In genomic region chr2:216626875-216627245, GRCh38 we compare ENCODE assay signal across 19 cellular contexts. TPM values are rescaled to one million over a fixed set of nuclear protein-coding genes. Genes with fewer than 3 reads are reported as not detected.
DNase-seq lines count a peak whose midpoint lies in the region; TF ChIP-seq lines count a peak whose summit lies in the region.
"Had no signal": no experiment of that assay in that cellular context is flagged by ENCODE, and none has a peak within 500 bp of the region (broad histone marks: within the 10 kb centered on the region; RNA-seq: fewer than 3 reads in every experiment).

No MANE protein-coding gene starts in this region.

- H2AFZ ChIP-seq in neural progenitor cell (replicated peaks): no peak overlapping the region
- H2AFZ ChIP-seq: GM23338 had no signal

- H3K4me3 Mint-ChIP-seq in neural progenitor cell: no peak overlapping the region
- H3K4me3 Mint-ChIP-seq: CD4-positive, CD25-positive, alpha-beta regulatory T cell; CD8-positive, alpha-beta T cell; GM23338; H9 had no signal

- peak overlapping the region; percentile 15 for H3K27ac Mint-ChIP-seq in neural progenitor cell
- H3K27ac Mint-ChIP-seq: CD8-positive, alpha-beta T cell; GM23338; H9 had no signal

- H4K20me1 ChIP-seq in neural progenitor cell (ENCODE audit: low read depth): no peaks in the 10 kb centered on the region

- peaks cover 19% of the 10 kb centered on the region for H3K4me1 Mint-ChIP-seq in neural progenitor cell
- H3K4me1 Mint-ChIP-seq: CD4-positive, CD25-positive, alpha-beta regulatory T cell had no signal

- H3K9me3 Mint-ChIP-seq in neural progenitor cell: peaks cover 2% of the 10 kb centered on the region
- H3K9me3 Mint-ChIP-seq: CD8-positive, alpha-beta T cell; H9 had no signal

- TF ChIP-seq CTCF in C4-2B (conservative IDR thresholded peaks at IDR 0.05) (no peak), neural progenitor cell (IDR thresholded peaks at IDR 0.05) (no peak), brain microvascular endothelial cell (IDR thresholded peaks at IDR 0.05; ENCODE audit: low read depth, low read length, missing control alignments) (no peak), WERI-Rb-1 (IDR thresholded peaks at IDR 0.05; ENCODE audit: low read depth, low read length) (no peak)

- no peaks in the 10 kb centered on the region for H3K36me3 Mint-ChIP-seq in neural progenitor cell
- H3K36me3 Mint-ChIP-seq: CD4-positive, CD25-positive, alpha-beta regulatory T cell; CD8-positive, alpha-beta T cell had no signal

- peaks cover 6% of the 10 kb centered on the region for H3F3A ChIP-seq in neural progenitor cell (ENCODE audit: low read depth)

- no peaks in the 10 kb centered on the region for H3K79me2 ChIP-seq in neural progenitor cell (ENCODE audit: low read depth)

- DNase-seq in RKO (ENCODE audit: low spot score): peak; percentile 12
- DNase-seq in neural progenitor cell (ENCODE audit: low spot score): no peak
- DNase-seq in brain microvascular endothelial cell: no peak
- no peak for DNase-seq in WERI-Rb-1
- DNase-seq in RPMI8226: no peak
- DNase-seq: 8988T; ACHN; AML-193; BE2C; C1 segment of cervical spinal cord; CD4-positive, CD25-positive, alpha-beta regulatory T cell; CD8-positive, alpha-beta T cell; DMS 273 treated with DMSO at 0.1 percent for 48 hours; DMS79; GF-D8; H9 had no signal

- H3K4me1 ChIP-seq in neural progenitor cell: peaks cover under 1% of the 10 kb centered on the region
- H3K4me1 ChIP-seq: A549, BE2C had no signal

- H3K36me3 ChIP-seq in neural progenitor cell: no peaks in the 10 kb centered on the region
- H3K36me3 ChIP-seq in brain microvascular endothelial cell (replicated peaks): no peaks in the 10 kb centered on the region
- H3K36me3 ChIP-seq in WERI-Rb-1: no peaks in the 10 kb centered on the region
- H3K36me3 ChIP-seq: BE2C had no signal

- no peak overlapping the region for H3K4me2 ChIP-seq in neural progenitor cell
- H3K4me2 ChIP-seq: A549, GM23338 had no signal

- H3K27ac ChIP-seq in C4-2B: peak overlapping the region; percentile 60; the same call in 1 of the 2 replicates
- H3K27ac ChIP-seq in neural progenitor cell: no peak overlapping the region
- no peak overlapping the region for H3K27ac ChIP-seq in brain microvascular endothelial cell
- no peak overlapping the region for H3K27ac ChIP-seq in WERI-Rb-1
- H3K27ac ChIP-seq: A549 had no signal

- peaks cover 6% of the 10 kb centered on the region for H3K27me3 Mint-ChIP-seq in neural progenitor cell (ENCODE audit: insufficient read depth, low read depth)

- in situ Hi-C loops in brain microvascular endothelial cell (cut with HindIII; ENCODE audit: low pct_ligation_motif_present, low sequenced_read_pairs): no loop called here

- H3K4me3 ChIP-seq in neural progenitor cell: no peak overlapping the region
- H3K4me3 ChIP-seq in brain microvascular endothelial cell (ENCODE audit: low read depth, low read length): no peak overlapping the region
- H3K4me3 ChIP-seq in WERI-Rb-1 (ENCODE audit: low read depth, low read length): no peak overlapping the region
- H3K4me3 ChIP-seq: A549, GM23338 had no signal

- no peaks in the 10 kb centered on the region for H3K9me3 ChIP-seq in neural progenitor cell (ENCODE audit: low read depth)
- no peaks in the 10 kb centered on the region for H3K9me3 ChIP-seq in WERI-Rb-1 (ENCODE audit: severe bottlenecking)
- H3K9me3 ChIP-seq: A549, BE2C had no signal

- no peak overlapping the region for H3K9ac ChIP-seq in neural progenitor cell

- H3K27me3 ChIP-seq in neural progenitor cell (peaks cover 2% of the 10 kb centered on the region), brain microvascular endothelial cell (replicated peaks) (no peaks in the 10 kb centered on the region), WERI-Rb-1 (ENCODE audit: insufficient read depth, low read depth, severe bottlenecking) (no peaks in the 10 kb centered on the region)
- H3K27me3 ChIP-seq: BE2C had no signal

RNA-seq across cellular contexts. Expression of gene IGFBP2, which starts 6.4 kb away (rescaled TPM):
- total RNA-seq in neural progenitor cell (ENCODE audit: low replicate concordance): 371 and 935 TPM in 2 replicates
- total RNA-seq: CD4-positive, CD25-positive, alpha-beta regulatory T cell had no signal
